14 cellular contexts compared by ENCODE assay signal in genomic region chr3:66593978-66594377, GRCh38.
DNase-seq lines count a peak whose midpoint lies in the region; ATAC-seq, FAIRE-seq and TF ChIP-seq lines count a peak whose summit lies in the region.
"Had no signal": no experiment of that assay in that cellular context is flagged by ENCODE, and none has a peak within 500 bp of the region (broad histone marks: within the 10 kb centered on the region; RNA-seq: fewer than 3 reads in every experiment).

No MANE protein-coding gene starts in this region.

- no peaks in the 10 kb centered on the region for H3K79me2 ChIP-seq in hepatocyte

- 75% methylated on average over 1 of the region's 1 CpG for WGBS in hepatocyte (ENCODE audit: low lambda C conversion rate, missing lambda C conversion rate)

- H3K4me1 ChIP-seq in hepatocyte (ENCODE audit: insufficient read depth), result no peaks in the 10 kb centered on the region
- H3K4me1 ChIP-seq: BE2C had no signal

- POLR2A ChIA-PET in AG04450 (lab: Yijun Ruan, JAX), result no interaction called here

- TF ChIP-seq POLR2A in GM12891 (IDR thresholded peaks at IDR 0.05; ENCODE audit: low read depth, low read length), result no peak

- H3K27me3 ChIP-seq in AG04450 (ENCODE audit: control insufficient read depth, insufficient read depth, low read length) (no peaks in the 10 kb centered on the region), hepatocyte (no peaks in the 10 kb centered on the region)
- H3K27me3 ChIP-seq: BE2C had no signal

- CTCF ChIA-PET in AG04450 (lab: Charles Lee), result interaction anchor here (1.3 to 1.8 kb wide), 2 partner anchors 23 to 187 kb away, joined by 4 to 7 read pairs; no protein-coding TSS in a partner anchor

- no peak overlapping the region for H2AFZ ChIP-seq in hepatocyte

- no peak overlapping the region for H3K4me2 ChIP-seq in hepatocyte

- no peaks in the 10 kb centered on the region for H4K20me1 ChIP-seq in hepatocyte (ENCODE audit: insufficient read depth, poor library complexity, severe bottlenecking)

- H3K9me3 ChIP-seq in AG04450 (ENCODE audit: control insufficient read depth, insufficient read depth, low read length) (no peaks in the 10 kb centered on the region), hepatocyte (ENCODE audit: low read depth) (no peaks in the 10 kb centered on the region)
- H3K9me3 ChIP-seq: BE2C had no signal

- no peak for ATAC-seq in HG03139 (IDR thresholded peaks at IDR 0.05; ENCODE audit: unreplicated experiment)
- ATAC-seq: natural killer cell, SK-N-SH treated with all-trans-retinoic acid at 6 μM for 48 hours had no signal

- peak overlapping the region; percentile 92 for H3K27ac ChIP-seq in AG04450 (ENCODE audit: low read depth, low read length)
- H3K27ac ChIP-seq in hepatocyte, result no peak overlapping the region

- H3K36me3 ChIP-seq in hepatocyte (replicated peaks; ENCODE audit: insufficient read depth, low read depth), result no peaks in the 10 kb centered on the region
- H3K36me3 ChIP-seq: BE2C had no signal

- no peak overlapping the region for H3K4me3 ChIP-seq in AG04450 (ENCODE audit: low read depth, low read length)
- no peak overlapping the region for H3K4me3 ChIP-seq in hepatocyte

- no peaks in the 10 kb centered on the region for H3K9me2 ChIP-seq in hepatocyte (replicated peaks; ENCODE audit: insufficient read depth)

- peak; percentile 83 for DNase-seq in AG04450 (ENCODE audit: low read depth, low spot score)
- DNase-seq in HT-29 (ENCODE audit: low spot score), result peak; percentile 59
- peak; percentile 82 for DNase-seq in astrocyte of the hippocampus (ENCODE audit: low read depth, low spot score)
- peak; percentile 24 for DNase-seq in hepatocyte (ENCODE audit: low spot score)
- no peak for DNase-seq in NCI-H2107 (lab: John Stamatoyannopoulos, UW)
- no peak for DNase-seq in NCI-H1417 (lab: John Stamatoyannopoulos, UW)
- no peak for DNase-seq in GM12891 (ENCODE audit: insufficient read length, low spot score)
- DNase-seq: activated CD4-positive, alpha-beta T cell treated with anti-CD3 and anti-CD28 coated beads for 48 hours; BE2C; natural killer cell had no signal

- no peak for FAIRE-seq in GM12891 (lab: Jason Lieb, UNC)
- FAIRE-seq: colon, H1 had no signal

- TF ChIP-seq CTCF in AG04450 (IDR thresholded peaks at IDR 0.05; ENCODE audit: low read depth, low read length), result no peak
- TF ChIP-seq CTCF in hepatocyte (IDR thresholded peaks at IDR 0.05; ENCODE audit: poor library complexity), result no peak

TF ChIP-seq in GM12891, 5 proteins besides CTCF, POLR2A, EP300 and RAD21:
- TF ChIP-seq PAX5 (IDR thresholded peaks at IDR 0.05; ENCODE audit: insufficient read depth, low read length, severe bottlenecking) (no peak), TAF1 (IDR thresholded peaks at IDR 0.05; ENCODE audit: low read depth, low read length) (no peak), POU2F2 (IDR thresholded peaks at IDR 0.05; ENCODE audit: low read depth, low read length) (no peak), SPI1 (IDR thresholded peaks at IDR 0.05; ENCODE audit: low read depth, low read length) (no peak), POLR2AphosphoS5 (IDR thresholded peaks at IDR 0.05; ENCODE audit: low read depth, low read length) (no peak)

Comparison
In these comparisons a context has a peak if more than half of its experiments do, and no peak if none do; other contexts are left out.
1. DNase-seq: peak in AG04450 (single experiment), HT-29 (single experiment), astrocyte of the hippocampus (single experiment) and hepatocyte (single experiment); none in NCI-H2107 (single experiment), NCI-H1417 (0 of 3) and GM12891 (single experiment).